8 cellular contexts compared by ENCODE assay signal in the genomic region with DNA sequence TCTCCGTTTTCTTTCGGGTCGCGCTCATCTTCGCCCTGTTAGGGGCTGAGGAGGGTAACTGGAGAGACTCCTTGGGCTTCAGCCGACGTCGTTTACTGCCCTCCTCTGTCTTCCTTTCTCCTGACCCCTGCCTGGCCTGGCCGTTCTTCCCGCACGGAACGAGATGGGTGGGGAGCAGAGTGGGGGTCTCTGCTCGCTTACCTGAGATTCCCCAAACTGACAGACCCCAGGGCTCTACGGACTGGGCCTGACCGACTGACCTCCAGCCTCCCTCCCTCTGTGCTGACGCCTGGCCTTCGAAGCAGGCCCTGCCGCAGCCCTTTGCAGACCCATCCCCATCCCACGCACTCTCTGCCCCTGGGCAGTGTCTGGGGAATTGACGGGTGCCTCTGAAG. TPM values are rescaled to one million over a fixed set of nuclear protein-coding genes. Genes with fewer than 3 reads are reported as not detected.
DNase-seq lines count a peak whose midpoint lies in the region; ATAC-seq, FAIRE-seq and TF ChIP-seq lines count a peak whose summit lies in the region.

No MANE protein-coding gene starts in this region.

- no peaks in the 10 kb centered on the region for H3K27me3 ChIP-seq in keratinocyte (ENCODE audit: control insufficient read depth, extremely low read depth, insufficient read depth, low read length)
- no peaks in the 10 kb centered on the region for H3K27me3 ChIP-seq in suprapubic skin

- TF ChIP-seq POLR2A in suprapubic skin (IDR thresholded peaks at IDR 0.05) = no peak

- no peaks in the 10 kb centered on the region for H3K9me1 ChIP-seq in keratinocyte (ENCODE audit: control insufficient read depth, extremely low read depth, insufficient read depth, low read length)

- DNase-seq in Jurkat, Clone E6-1 (ENCODE audit: low read depth, low spot score) = no peak
- DNase-seq in astrocyte of the hippocampus (ENCODE audit: low read depth, low spot score) (peak; percentile 32), keratinocyte (ENCODE audit: low read depth, low spot score) (no peak), suprapubic skin (ENCODE audit: low spot score in 2 of 2) (peak in 1 of 2 donors; percentile 77), GM19239 (ENCODE audit: insufficient read length, low spot score) (no peak)

- H2AFZ ChIP-seq in keratinocyte (ENCODE audit: control insufficient read depth, low read length) = peak overlapping the region; percentile 85

- TF ChIP-seq EP300 in suprapubic skin (IDR thresholded peaks at IDR 0.05) = no peak

- peak overlapping the region; percentile 85 for H3K4me2 ChIP-seq in keratinocyte (ENCODE audit: control insufficient read depth, extremely low read depth, insufficient read depth, low read depth, low read length)

- ATAC-seq in HG03135 (IDR thresholded peaks at IDR 0.05; ENCODE audit: unreplicated experiment) (no peak), GM21526 (IDR thresholded peaks at IDR 0.05; ENCODE audit: low FRiP score, unreplicated experiment) (no peak)

- peak overlapping the region; percentile 91 for H3K4me3 ChIP-seq in GM12875 (ENCODE audit: low read depth, low read length)
- H3K4me3 ChIP-seq in Jurkat, Clone E6-1 (ENCODE audit: low read length) = peak overlapping the region; percentile 81
- H3K4me3 ChIP-seq in keratinocyte (ENCODE audit: control insufficient read depth in 2 of 3, extremely low read depth in 1 of 3, insufficient read depth in 2 of 3, low read depth in 1 of 3, low read length in 3 of 3) = peak overlapping the region; percentile 91 to 94 (median 91)
- peak overlapping the region; percentile 65 for H3K4me3 ChIP-seq in suprapubic skin

- H3K4me1 ChIP-seq in keratinocyte (ENCODE audit: control insufficient read depth, extremely low read depth, insufficient read depth, low read length) = peaks cover 21% of the 10 kb centered on the region
- H3K4me1 ChIP-seq in suprapubic skin = peaks cover 28% of the 10 kb centered on the region

- H3K79me2 ChIP-seq in keratinocyte (ENCODE audit: control insufficient read depth, insufficient read depth, low read length) = peaks cover 35% of the 10 kb centered on the region

- dilution Hi-C loops in keratinocyte (cut with MboI; ENCODE audit: extremely low pct_ligation_motif_present, low sequenced_read_pairs) = no loop called here

- H3K27ac ChIP-seq in keratinocyte (ENCODE audit: control insufficient read depth, insufficient read depth, low read length) (peak overlapping the region; percentile 90), suprapubic skin (peak overlapping the region; percentile 80)

- peaks cover 3 to 4% of the 10 kb centered on the region in 2 experiments for H3K36me3 ChIP-seq in keratinocyte (ENCODE audit: control insufficient read depth in 2 of 2, extremely low read depth in 1 of 2, insufficient read depth in 2 of 2, low read length in 2 of 2)
- H3K36me3 ChIP-seq in suprapubic skin = peaks cover 15% of the 10 kb centered on the region

- WGBS in suprapubic skin = 0% methylated on average over 19 of the region's 20 CpGs

- H4K20me1 ChIP-seq in keratinocyte (ENCODE audit: control insufficient read depth, extremely low read depth, insufficient read depth, low read length) = no peaks in the 10 kb centered on the region

- H3K9me3 ChIP-seq in keratinocyte (ENCODE audit: control insufficient read depth, low read depth, low read length) (no peaks in the 10 kb centered on the region), suprapubic skin (peaks cover 5% of the 10 kb centered on the region)

- FAIRE-seq in keratinocyte (lab: Jason Lieb, UNC) = no peak
- FAIRE-seq in GM19239 (lab: Jason Lieb, UNC) = no peak

- no peak for TF ChIP-seq CTCF in GM12875 (IDR thresholded peaks at IDR 0.05; ENCODE audit: borderline replicate concordance, insufficient read depth, low read depth, low read length)
- no peak for TF ChIP-seq CTCF in keratinocyte (optimal IDR thresholded peaks at IDR 0.05 in 1 of 3, IDR thresholded peaks at IDR 0.05 in 1 of 3, conservative IDR thresholded peaks at IDR 0.05 in 1 of 3; ENCODE audit: extremely low read depth in 1 of 3, insufficient read depth in 2 of 3, low read length in 3 of 3)
- no peak for TF ChIP-seq CTCF in suprapubic skin (IDR thresholded peaks at IDR 0.05)

- peak overlapping the region; percentile 97 for H3K9ac ChIP-seq in keratinocyte (ENCODE audit: control insufficient read depth, extremely low read depth, insufficient read depth, low read length)

RNA-seq across cellular contexts. Expression of gene GOLGA5, which starts 0.4 kb away (rescaled TPM):
- polyA plus RNA-seq in Jurkat, Clone E6-1 (2012; ENCODE audit: insufficient read depth, insufficient read length) = 19.4 TPM
- polyA plus RNA-seq in keratinocyte = 30.3 to 37.8 TPM (median 30.6 TPM) in 3 replicates
- polyA plus RNA-seq in keratinocyte (2011; ENCODE audit: low read depth) = 85.9 TPM
- 29.0 and 51.8 TPM in 2 replicates for polyA plus RNA-seq in keratinocyte (2011; cell fraction: cytosol; rRNA removed)
- 27.3 and 32.1 TPM in 2 replicates for polyA plus RNA-seq in keratinocyte (2011; cell fraction: nucleus; rRNA removed)
- 20.5 and 24.5 TPM in 2 replicates for polyA plus RNA-seq in keratinocyte (2012; ENCODE audit: low replicate concordance)
- 7.4 to 20.7 TPM (median 11.5 TPM) in 3 replicates for polyA minus RNA-seq in keratinocyte
- 16.5 TPM for polyA minus RNA-seq in keratinocyte (2011; cell fraction: cytosol; rRNA and poly(A)+ RNA removed)
- polyA minus RNA-seq in keratinocyte (2011; cell fraction: nucleus; rRNA and poly(A)+ RNA removed) = 10.3 and 20.5 TPM in 2 replicates
- total RNA-seq in suprapubic skin = 10 to 100 TPM; 26.2 to 35.3 (median 30.8) TPM

RNA-seq across cellular contexts. Expression of gene LGMN, which starts 46.1 kb away (rescaled TPM):
- polyA plus RNA-seq in Jurkat, Clone E6-1 (2012; ENCODE audit: insufficient read depth, insufficient read length) = 52.8 TPM
- 61.0 to 80.7 TPM (median 65.5 TPM) in 3 replicates for polyA plus RNA-seq in keratinocyte
- 29.5 TPM for polyA plus RNA-seq in keratinocyte (2011; ENCODE audit: low read depth)
- 35.6 and 41.4 TPM in 2 replicates for polyA plus RNA-seq in keratinocyte (2011; cell fraction: cytosol; rRNA removed)
- 133 and 165 TPM in 2 replicates for polyA plus RNA-seq in keratinocyte (2011; cell fraction: nucleus; rRNA removed)
- 30.6 and 52.1 TPM in 2 replicates for polyA plus RNA-seq in keratinocyte (2012; ENCODE audit: low replicate concordance)
- 44.6 to 49.5 TPM (median 45.4 TPM) in 3 replicates for polyA minus RNA-seq in keratinocyte
- polyA minus RNA-seq in keratinocyte (2011; cell fraction: cytosol; rRNA and poly(A)+ RNA removed) = 20.9 TPM
- polyA minus RNA-seq in keratinocyte (2011; cell fraction: nucleus; rRNA and poly(A)+ RNA removed) = 47.9 and 86.3 TPM in 2 replicates
- 10 to 100 TPM; 35.8 to 41.9 (median 39.2) TPM for total RNA-seq in suprapubic skin
